7 cellular contexts compared by ENCODE assay signal in genomic region chr21:42107177-42107880, GRCh38. TPM values are rescaled to one million over a fixed set of nuclear protein-coding genes. Genes with fewer than 3 reads are reported as not detected.
DNase-seq lines count a peak whose midpoint lies in the region; ATAC-seq, FAIRE-seq and TF ChIP-seq lines count a peak whose summit lies in the region.

No MANE protein-coding gene starts in this region.

- H3K4me1 ChIP-seq in K562 (replicated peaks in 1 of 2; ENCODE audit: control insufficient read depth in 2 of 2, insufficient read depth in 2 of 2, low read length in 2 of 2) (peaks cover 0 to 20% of the 10 kb centered on the region in 2 experiments; a peak in 2 of 5 replicates), trophoblast cell (ENCODE audit: control insufficient read depth in 1 of 2, insufficient read depth in 2 of 2, low read length in 2 of 2) (no peaks in the 10 kb centered on the region), ovary (ENCODE audit: insufficient read depth) (no peaks in the 10 kb centered on the region)

- no peak overlapping the region for H2BK12ac ChIP-seq in trophoblast cell (ENCODE audit: low read length)

- H3K4me3 ChIP-seq in K562 (no peak overlapping the region), trophoblast cell (ENCODE audit: low read depth, low read length) (peak overlapping the region; percentile 25), ovary (no peak overlapping the region)

- no peak for FAIRE-seq in K562 (lab: Jason Lieb, UNC)

- no peak overlapping the region for H4K91ac ChIP-seq in trophoblast cell (ENCODE audit: low read depth, low read length)

- H3K18ac ChIP-seq in trophoblast cell (ENCODE audit: low read length), result no peak overlapping the region

- H2BK5ac ChIP-seq in trophoblast cell (ENCODE audit: low read depth, low read length, poor library complexity), result no peak overlapping the region

- TF ChIP-seq POLR2A in K562 (conservative IDR thresholded peaks at IDR 0.05) (no peak), ovary (IDR thresholded peaks at IDR 0.05) (no peak)

- ATAC-seq in GM18909 (IDR thresholded peaks at IDR 0.05; ENCODE audit: poor library complexity, unreplicated experiment) (peak; percentile 7), HG03175 (IDR thresholded peaks at IDR 0.05; ENCODE audit: unreplicated experiment) (peak; percentile 21), K562 (peak; percentile 61)

- no peak for TF ChIP-seq RAD21 in K562 (CRISPR knock-in tag; conservative IDR thresholded peaks at IDR 0.05 in 1 of 2, IDR thresholded peaks at IDR 0.05 in 1 of 2)

- CTCF ChIA-PET in K562 (lab: Yijun Ruan, JAX; ENCODE audit: low intra/inter-chr PET ratio), result no interaction called here

- peaks cover 4% of the 10 kb centered on the region for H3K9me1 ChIP-seq in K562 (ENCODE audit: control insufficient read depth, insufficient read depth, low read length)

- TF ChIP-seq CTCF in K562 (IDR thresholded peaks at IDR 0.05 in 2 of 3, conservative IDR thresholded peaks at IDR 0.05 in 1 of 3; ENCODE audit: insufficient read depth in 2 of 3, low read depth in 1 of 3, low read length in 3 of 3), result peak in 1 of 3 experiments; percentile 26; a peak in 1 of 6 replicates
- TF ChIP-seq CTCF in ovary (IDR thresholded peaks at IDR 0.05), result no peak

- intact Hi-C loops in K562 (cut with micrococcal nuclease) (no loop called here), ovary (cut with DNase I) (no loop called here)

- H3K9ac ChIP-seq in K562 (ENCODE audit: insufficient read depth in 1 of 2, low read depth in 2 of 2, low read length in 2 of 2) (no peak overlapping the region), trophoblast cell (ENCODE audit: low read length) (no peak overlapping the region)

- no peak overlapping the region for H3K14ac ChIP-seq in trophoblast cell (ENCODE audit: low read length)

- 8% methylated on average over 18 of the region's 18 CpGs for WGBS in K562 (ENCODE audit: insufficient coverage, low coverage, missing lambda C conversion rate)
- WGBS in trophoblast cell (ENCODE audit: extremely low coverage, insufficient coverage, insufficient read length), result no CpG with 5 or more reads among the region's 18 CpGs
- WGBS in ovary, 3 donors, result 83 to 89% (median 85%) methylated on average over 18 of the region's 18 CpGs

- in situ Hi-C loops in K562 (cut with MboI), result no loop called here

- H2AK5ac ChIP-seq in trophoblast cell (ENCODE audit: low read length), result no peak overlapping the region

- no peak overlapping the region for H2BK120ac ChIP-seq in trophoblast cell (ENCODE audit: insufficient read depth, low read length, poor library complexity)

- H4K20me1 ChIP-seq in K562 (replicated peaks; ENCODE audit: control insufficient read depth, insufficient read depth, low read length), result peaks cover 50% of the 10 kb centered on the region

- no TSS peak for BruUV-seq in K562 (replicated peaks; lab: Mats Ljungman, UMichigan)

- no peak overlapping the region for H4K8ac ChIP-seq in trophoblast cell (ENCODE audit: low read depth, low read length)

- H3K27ac ChIP-seq in K562 (ENCODE audit: extremely low read depth, low read depth, low read length), result no peak overlapping the region
- H3K27ac ChIP-seq in trophoblast cell (ENCODE audit: low read depth, low read length), result no peak overlapping the region
- no peak overlapping the region for H3K27ac ChIP-seq in ovary

- no peaks in the 10 kb centered on the region for H3K79me2 ChIP-seq in K562 (ENCODE audit: control insufficient read depth, insufficient read depth, low read length)
- H3K79me2 ChIP-seq in trophoblast cell (ENCODE audit: control insufficient read depth, insufficient read depth, low read length, poor library complexity), result no peaks in the 10 kb centered on the region

- peaks cover 71 to 91% of the 10 kb centered on the region in 2 experiments for H3K27me3 ChIP-seq in K562 (ENCODE audit: control insufficient read depth in 2 of 2, insufficient read depth in 2 of 2, low read length in 2 of 2)
- no peaks in the 10 kb centered on the region for H3K27me3 ChIP-seq in trophoblast cell (ENCODE audit: insufficient read depth, low read length)
- H3K27me3 ChIP-seq in ovary, result no peaks in the 10 kb centered on the region

- no peak overlapping the region for H4K12ac ChIP-seq in trophoblast cell (ENCODE audit: low read depth, low read length)

- H3K36me3 ChIP-seq in K562 (ENCODE audit: control insufficient read depth, insufficient read depth, low read length), result no peaks in the 10 kb centered on the region
- H3K36me3 ChIP-seq in trophoblast cell (ENCODE audit: control insufficient read depth in 1 of 2, insufficient read depth in 2 of 2, low read length in 2 of 2), result no peaks in the 10 kb centered on the region
- no peaks in the 10 kb centered on the region for H3K36me3 ChIP-seq in ovary

- TF ChIP-seq EP300 in K562 (IDR thresholded peaks at IDR 0.05; ENCODE audit: low read length) (no peak), ovary (IDR thresholded peaks at IDR 0.05) (no peak)

- POLR2A ChIA-PET in K562 (lab: Yijun Ruan, JAX), result interaction anchor here (0.7 kb wide), 1 partner anchor 358 kb away, joined by 5 read pairs; no protein-coding TSS in a partner anchor

- H3K79me1 ChIP-seq in trophoblast cell (ENCODE audit: low read length), result no peaks in the 10 kb centered on the region

- H3K4ac ChIP-seq in trophoblast cell (ENCODE audit: low read depth, low read length), result no peak overlapping the region

- no peak overlapping the region for H3K23ac ChIP-seq in trophoblast cell (ENCODE audit: low read length)

- H3K9me3 ChIP-seq in K562 (replicated peaks; ENCODE audit: control insufficient read depth, insufficient read depth, low read depth, low read length) (no peaks in the 10 kb centered on the region), trophoblast cell (ENCODE audit: insufficient read depth, low read depth, low read length) (no peaks in the 10 kb centered on the region), ovary (no peaks in the 10 kb centered on the region)

- no peak overlapping the region for H2AFZ ChIP-seq in K562 (ENCODE audit: low read depth, low read length)
- H2AFZ ChIP-seq in trophoblast cell (ENCODE audit: insufficient read depth, low read length, poor library complexity), result no peak overlapping the region

- DNase-seq in K562 (ENCODE audit: extremely low read depth in 1 of 4, low spot score in 3 of 4) (peak in 3 of 4 experiments; percentile 47 to 52 (median 50)), trophoblast cell (no peak), superior temporal gyrus (ENCODE audit: extremely low spot score) (no peak), GM03348 (ENCODE audit: low spot score) (no peak), ovary (no peak)

- no peak overlapping the region for H3K4me2 ChIP-seq in K562 (ENCODE audit: insufficient read depth, low read length)
- H3K4me2 ChIP-seq in trophoblast cell (ENCODE audit: low read length), result no peak overlapping the region

TF ChIP-seq in K562, 482 proteins besides CTCF, POLR2A, EP300 and RAD21:
- TF ChIP-seq NCOR1 (IDR thresholded peaks at IDR 0.05), result no peak
- TF ChIP-seq POLR3G (IDR thresholded peaks at IDR 0.05; ENCODE audit: extremely low read depth, insufficient read length, insufficient replicate concordance), result no peak
- no peak for TF ChIP-seq ZSCAN29 (IDR thresholded peaks at IDR 0.05)
- TF ChIP-seq ELK1 (CRISPR knock-in tag; IDR thresholded peaks at IDR 0.05), result no peak
- TF ChIP-seq ZBTB1 (CRISPR knock-in tag; IDR thresholded peaks at IDR 0.05; ENCODE audit: borderline replicate concordance, low read depth), result no peak
- no peak for TF ChIP-seq FOSL1 (tag; conservative IDR thresholded peaks at IDR 0.05)
- TF ChIP-seq KLF10 (CRISPR knock-in tag; IDR thresholded peaks at IDR 0.05), result no peak
- no peak for TF ChIP-seq SP2 (IDR thresholded peaks at IDR 0.05; ENCODE audit: extremely low read depth, low read depth, low read length, poor library complexity, severe bottlenecking)
- no peak for TF ChIP-seq PPARD (CRISPR knock-in tag; IDR thresholded peaks at IDR 0.05)
- no peak for TF ChIP-seq SUPT5H (IDR thresholded peaks at IDR 0.05)

RNA-seq across cellular contexts. Expression of gene UMODL1, which starts 36.2 kb away (rescaled TPM):
- total RNA-seq in K562 (2011; cell fraction: chromatin; rRNA removed; ENCODE audit: low replicate concordance), result not detected in 2 replicates
- not detected in 2 replicates for total RNA-seq in K562 (2011; cell fraction: nucleolus; rRNA removed)
- not detected in 2 replicates for total RNA-seq in K562 (2011; cell fraction: nucleoplasm; rRNA removed)
- total RNA-seq in K562 (2014; rRNA removed), result not detected in 2 replicates
- not detected in 2 replicates for total RNA-seq in K562 (2014; rRNA removed; fragmentation: Illumina TruSeq; extraction: Trizol)
- total RNA-seq in K562 (2015; rRNA removed; fragmentation: Illumina TruSeq; extraction: Trizol), result not detected in 2 replicates
- not detected in 2 replicates for total RNA-seq in K562 (2021)
- not detected in 2 replicates for polyA plus RNA-seq in K562 (2011; rRNA removed)
- polyA plus RNA-seq in K562 (2011; cell fraction: cytosol; rRNA removed), result not detected in 2 replicates
- not detected in 2 replicates for polyA plus RNA-seq in K562 (2011; cell fraction: nucleus; rRNA removed)
- polyA plus RNA-seq in K562 (2012), result not detected in 2 replicates
- polyA plus RNA-seq in K562 (2014; fragmentation: Illumina TruSeq; extraction: Trizol), result not detected in 2 replicates
- polyA plus RNA-seq in K562 (2014; fragmentation: Nextera tagmentation; extraction: Ambion mirVana), result not detected
- polyA plus RNA-seq in K562 (2014; rRNA removed), result not detected in 2 replicates
- polyA minus RNA-seq in K562 (2011; rRNA and poly(A)+ RNA removed), result not detected in 2 replicates
- not detected in 2 replicates for polyA minus RNA-seq in K562 (2011; cell fraction: cytosol; rRNA and poly(A)+ RNA removed)
- not detected in 2 replicates for polyA minus RNA-seq in K562 (2011; cell fraction: nucleus; rRNA and poly(A)+ RNA removed)
- not detected in 2 replicates for polyA plus RNA-seq in trophoblast cell (2013)
- total RNA-seq in ovary, result 1 to 10 TPM in 1 of 7 donors, under 1 TPM in 2, not detected in 4; 0.22 to 2.2 (median 0.26) TPM
- under 1 TPM in 1 of 2 donors, not detected in 1; 0.01 TPM for polyA plus RNA-seq in ovary

Comparison
In these comparisons a context has a peak if more than half of its experiments do, and no peak if none do; other contexts are left out.
1. ATAC-seq: peak in every context shown above with its lines; median percentile 61 in K562; 21 in HG03175; 7 in GM18909.
2. DNase-seq: peak in K562 (3 of 4); none in trophoblast cell (0 of 2), superior temporal gyrus (single experiment), GM03348 (single experiment) and ovary (0 of 5).